Comparison of ENCODE assay signal across 26 cellular contexts in the genomic region with DNA sequence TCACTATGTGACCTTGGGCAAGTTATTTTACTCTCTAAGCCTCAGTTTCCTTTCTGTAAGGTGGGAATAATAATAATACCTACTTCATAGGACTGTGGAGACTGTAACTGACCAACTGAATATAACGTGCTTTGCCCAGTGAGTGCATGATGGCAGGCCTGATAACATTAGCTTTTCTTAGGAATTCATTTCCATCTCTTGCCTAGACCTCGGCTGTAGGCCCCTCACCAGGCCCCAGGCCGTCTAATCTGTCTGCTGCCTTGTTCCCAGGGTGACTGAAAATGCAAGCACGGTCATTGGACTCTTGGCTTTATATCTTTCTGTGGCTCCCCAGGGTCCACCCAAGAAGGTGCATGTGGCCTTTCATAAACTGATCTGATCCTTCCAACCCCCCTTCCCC. TPM values are rescaled to one million over a fixed set of nuclear protein-coding genes. Genes with fewer than 3 reads are reported as not detected.
"Had no signal": no experiment of that assay in that cellular context is flagged by ENCODE, and none has a peak within 500 bp of the region (broad histone marks: within the 10 kb centered on the region; RNA-seq: fewer than 3 reads in every experiment).

No MANE protein-coding gene starts in this region.

- H3K4me3 Mint-ChIP-seq: IgD-negative memory B cell had no signal

- H3K4me2 ChIP-seq: KMS-11 had no signal

- DNase-seq: Kasumi-1, MM.1S, NCI-H1092 treated with DMSO at 0.1 percent for 48 hours, NCI-H1436, NCI-H187, NCI-H2029, NCI-H2081 treated with DMSO at 0.1 percent for 48 hours, NCI-H2171, NCI-H226, NCI-H446, NCI-H510A, NCI-H524 treated with DMSO at 0.1 percent for 48 hours, NCI-H69, NCI-H774, Right ventricle myocardium superior, RPMI8226, SIG-M5, SW 1271 had no signal

- H3K4me3 ChIP-seq: K562, SJSA1, SK-N-MC had no signal

- H3K27me3 Mint-ChIP-seq: IgD-negative memory B cell had no signal

- H3K27ac Mint-ChIP-seq: IgD-negative memory B cell had no signal

- H3K36me3 Mint-ChIP-seq: IgD-negative memory B cell had no signal

- H3K36me3 ChIP-seq: SJSA1 had no signal

- H3K9ac ChIP-seq: KMS-11 had no signal

- H3K4me1 ChIP-seq: SJSA1 had no signal

- H3K9me3 Mint-ChIP-seq: IgD-negative memory B cell had no signal

- H3K9me3 ChIP-seq: SJSA1 had no signal

- ATAC-seq: K562 had no signal

- H3K27me3 ChIP-seq: SJSA1 had no signal

- H3K27ac ChIP-seq: KMS-11, SJSA1, SK-N-MC had no signal

- FAIRE-seq: K562, RCC 7860 had no signal

RNA-seq across cellular contexts. Expression of a gene that starts 7.7 kb away (rescaled TPM):
- total RNA-seq: HT-29, K562, M059J, Right ventricle myocardium superior, SJSA1 had no signal
- polyA plus RNA-seq: K562 had no signal
